ENCODE assay signal across 16 cellular contexts in genomic region chr11:134154441-134154840, GRCh38.
DNase-seq lines count a peak whose midpoint lies in the region; ATAC-seq and TF ChIP-seq lines count a peak whose summit lies in the region.
"Had no signal": no experiment of that assay in that cellular context is flagged by ENCODE, and none has a peak within 500 bp of the region (broad histone marks: within the 10 kb centered on the region; RNA-seq: fewer than 3 reads in every experiment).

No MANE protein-coding gene starts in this region.

- CTCF ChIA-PET in HEK293 (lab: Yijun Ruan, JAX) = interaction anchor here (0.7 kb wide), 1 partner anchor 8 kb away, joined by 3 read pairs; no protein-coding TSS in a partner anchor

- H3K27ac Mint-ChIP-seq in stimulated activated naive B cell treated with anti-CD40 and anti-IgM and Interleukin-4, amounts not matched to agents 10 μg/mL and 1 μg/mL and 100 μg/mL, for 72 hours = peak overlapping the region; percentile 65
- H3K27ac Mint-ChIP-seq: HFFc6 had no signal

- H3K4me3 ChIP-seq in HEK293 (ENCODE audit: low read depth, low read length) (no peak overlapping the region), dorsolateral prefrontal cortex (no peak overlapping the region), mucosa of descending colon (no peak overlapping the region), left lung (no peak overlapping the region), heart left ventricle (no peak overlapping the region)
- H3K4me3 ChIP-seq: BLaER1 had no signal

- POLR2A ChIA-PET in HEK293 (lab: Yijun Ruan, JAX) = interaction anchor here (0.7 kb wide), 1 partner anchor 62 kb away, joined by 4 read pairs; no protein-coding TSS in a partner anchor

- H3K4me1 Mint-ChIP-seq in stimulated activated naive B cell treated with anti-CD40 and anti-IgM and Interleukin-4, amounts not matched to agents 10 μg/mL and 1 μg/mL and 100 μg/mL, for 72 hours = no peaks in the 10 kb centered on the region
- H3K4me1 Mint-ChIP-seq: CD4-positive, alpha-beta memory T cell; H9 had no signal

- no peaks in the 10 kb centered on the region for H3K27me3 Mint-ChIP-seq in stimulated activated naive B cell treated with anti-CD40 and anti-IgM and Interleukin-4, amounts not matched to agents 10 μg/mL and 1 μg/mL and 100 μg/mL, for 72 hours
- H3K27me3 Mint-ChIP-seq: CD4-positive, alpha-beta memory T cell had no signal

- H3K36me3 Mint-ChIP-seq in stimulated activated naive B cell treated with anti-CD40 and anti-IgM and Interleukin-4, amounts not matched to agents 10 μg/mL and 1 μg/mL and 100 μg/mL, for 72 hours = peaks cover 49 to 68% of the 10 kb centered on the region in 2 donors

- H3K27ac ChIP-seq in HEK293 (ENCODE audit: extremely low read depth, low read depth, low read length) (no peak overlapping the region), dorsolateral prefrontal cortex (peak overlapping the region in 30 of 59 donors; percentile 5 to 72 (median 42)), left lung (no peak overlapping the region), heart left ventricle (no peak overlapping the region)
- H3K27ac ChIP-seq: BLaER1 had no signal

- intact Hi-C loops in dorsolateral prefrontal cortex (cut with DNase I) = no loop called here
- intact Hi-C loops in mucosa of descending colon (cut with DNase I, micrococcal nuclease) = no loop called here
- intact Hi-C loops in left lung (cut with DNase I) = no loop called here
- intact Hi-C loops in heart left ventricle (cut with DNase I) = no loop called here

- H3K9me3 ChIP-seq in HEK293 (ENCODE audit: control insufficient read depth, insufficient read depth, low read depth, low read length) (no peaks in the 10 kb centered on the region), mucosa of descending colon (no peaks in the 10 kb centered on the region), left lung (no peaks in the 10 kb centered on the region), heart left ventricle (no peaks in the 10 kb centered on the region)
- H3K9me3 ChIP-seq: BLaER1 had no signal

- 86 to 93% (median 89%) methylated on average over 9 to 11 of the region's 11 CpGs for WGBS in heart left ventricle, 4 donors

- H3K27me3 ChIP-seq in dorsolateral prefrontal cortex = no peaks in the 10 kb centered on the region
- H3K27me3 ChIP-seq in left lung = no peaks in the 10 kb centered on the region
- no peaks in the 10 kb centered on the region for H3K27me3 ChIP-seq in heart left ventricle
- H3K27me3 ChIP-seq: BLaER1 had no signal

- H3K4me3 Mint-ChIP-seq in stimulated activated naive B cell treated with anti-CD40 and anti-IgM and Interleukin-4, amounts not matched to agents 10 μg/mL and 1 μg/mL and 100 μg/mL, for 72 hours = no peak overlapping the region
- H3K4me3 Mint-ChIP-seq: CD14-positive monocyte; CD4-positive, alpha-beta memory T cell; H9; HFFc6 had no signal

- ATAC-seq in mucosa of descending colon = peak; percentile 37
- no peak for ATAC-seq in stimulated activated naive B cell treated with anti-CD40 and anti-IgM and Interleukin-4, amounts not matched to agents 10 μg/mL and 1 μg/mL and 100 μg/mL, for 72 hours (replicated peaks)
- ATAC-seq in left lung = no peak
- no peak for ATAC-seq in GM19467 (IDR thresholded peaks at IDR 0.05; ENCODE audit: unreplicated experiment)
- no peak for ATAC-seq in heart left ventricle

- DNase-seq in dorsolateral prefrontal cortex (no peak), mucosa of descending colon (peak in 2 of 3 donors; percentile 15 to 46), HK-2 (ENCODE audit: unreplicated experiment) (no peak), left lung (no peak), heart left ventricle (no peak)
- no peak for DNase-seq in stimulated activated naive B cell treated with anti-CD40 and anti-IgM and Interleukin-4, amounts not matched to agents 10 μg/mL and 1 μg/mL and 100 μg/mL, for 72 hours
- DNase-seq: 8988T; CD4-positive, alpha-beta memory T cell; DMS79 treated with DMSO at 0.1 percent for 48 hours; GF-D8; H9; HFFc6 had no signal

- H3K36me3 ChIP-seq in HEK293 (ENCODE audit: control insufficient read depth in 2 of 2, insufficient read depth in 1 of 2, low read length in 2 of 2) = peaks cover 0 to 97% of the 10 kb centered on the region in 2 experiments; a peak in 1 of 3 replicates
- no peaks in the 10 kb centered on the region for H3K36me3 ChIP-seq in mucosa of descending colon (ENCODE audit: low read depth)
- peaks cover 0 to 99% of the 10 kb centered on the region in 2 donors for H3K36me3 ChIP-seq in left lung
- peaks cover 0 to 99% (median 84%) of the 10 kb centered on the region in 9 donors for H3K36me3 ChIP-seq in heart left ventricle

- TF ChIP-seq CTCF in HEK293 (tag by site-specific recombination; IDR thresholded peaks at IDR 0.05) (no peak), dorsolateral prefrontal cortex (IDR thresholded peaks at IDR 0.05 in 54 of 56, conservative IDR thresholded peaks at IDR 0.05 in 2 of 56; ENCODE audit: low read depth in 1 of 56, partially characterized antibody in 56 of 56) (no peak), mucosa of descending colon (IDR thresholded peaks at IDR 0.05) (no peak), left lung (IDR thresholded peaks at IDR 0.05) (no peak), heart left ventricle (IDR thresholded peaks at IDR 0.05) (no peak)

- no peaks in the 10 kb centered on the region for H3K4me1 ChIP-seq in HEK293 (ENCODE audit: control insufficient read depth, insufficient read depth, low read length)
- H3K4me1 ChIP-seq in mucosa of descending colon (ENCODE audit: low read depth) = no peaks in the 10 kb centered on the region
- no peaks in the 10 kb centered on the region for H3K4me1 ChIP-seq in left lung
- peaks cover 0 to 6% (median 0%) of the 10 kb centered on the region in 12 donors for H3K4me1 ChIP-seq in heart left ventricle
- H3K4me1 ChIP-seq: BLaER1 had no signal

- TF ChIP-seq POLR2A in heart left ventricle (IDR thresholded peaks at IDR 0.05) = no peak

- H3K9me3 Mint-ChIP-seq in stimulated activated naive B cell treated with anti-CD40 and anti-IgM and Interleukin-4, amounts not matched to agents 10 μg/mL and 1 μg/mL and 100 μg/mL, for 72 hours = no peaks in the 10 kb centered on the region
- H3K9me3 Mint-ChIP-seq: CD4-positive, alpha-beta memory T cell; HFFc6 had no signal

TF ChIP-seq in HEK293, 187 proteins besides CTCF, POLR2A, EP300 and RAD21:
- TF ChIP-seq KLF1 (tag by site-specific recombination; IDR thresholded peaks at IDR 0.05) (peak; percentile 83), ZNF174 (tag by site-specific recombination; IDR thresholded peaks at IDR 0.05) (no peak)

Comparison
In these comparisons a context has a peak if more than half of its experiments do, and no peak if none do; other contexts are left out.
1. H3K27ac ChIP-seq: peak in dorsolateral prefrontal cortex (30 of 59); none in HEK293 (single experiment), left lung (0 of 2) and heart left ventricle (0 of 12).
2. DNase-seq: peak in mucosa of descending colon (2 of 3); none in dorsolateral prefrontal cortex (0 of 10), stimulated activated naive B cell treated with anti-CD40 and anti-IgM and Interleukin-4, amounts not matched to agents 10 μg/mL and 1 μg/mL and 100 μg/mL, for 72 hours (single experiment), HK-2 (single experiment), left lung (0 of 2) and heart left ventricle (0 of 5).